In the genomic region with DNA sequence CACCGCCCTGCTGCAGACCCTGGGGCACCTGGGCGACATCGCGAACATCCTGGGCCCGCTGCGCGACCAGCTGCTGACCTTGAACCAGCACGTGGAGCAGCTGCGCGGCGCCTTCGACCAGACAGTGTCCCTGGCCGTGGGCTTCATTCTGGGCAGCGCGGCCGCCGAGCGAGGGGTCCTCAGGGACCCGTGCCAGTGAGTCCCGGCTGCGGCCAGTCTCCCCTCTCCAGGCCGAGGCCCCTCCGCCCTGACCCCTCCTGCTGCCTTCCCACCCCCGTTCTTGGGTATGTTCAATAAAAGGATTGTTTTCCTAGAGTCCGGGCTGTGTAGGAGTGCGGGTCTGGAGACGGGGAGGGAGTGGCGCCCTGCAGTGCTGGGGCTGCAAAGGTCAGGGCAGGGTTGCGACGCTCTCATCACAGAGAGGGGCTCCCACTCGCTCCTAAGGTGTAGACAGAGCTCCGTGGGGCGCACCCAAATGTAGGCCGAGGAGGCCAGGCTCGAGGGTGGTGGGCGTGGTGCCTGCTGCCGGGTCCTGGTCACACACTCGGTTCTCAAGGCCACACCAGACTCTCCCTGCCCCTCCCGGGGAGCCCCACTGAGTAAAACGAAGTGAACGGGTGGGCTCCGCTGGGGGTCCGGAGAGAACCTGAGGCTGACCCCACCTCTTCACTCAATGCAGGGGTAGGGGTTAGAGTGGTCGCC, we compare ENCODE assay signal across 22 cellular contexts. TPM values are rescaled to one million over a fixed set of nuclear protein-coding genes. Genes with fewer than 3 reads are reported as not detected.
A peak's percentile ranks its signal among the peaks of the same experiment; 100 is the strongest.
DNase-seq lines count a peak whose midpoint lies in the region; ATAC-seq and TF ChIP-seq lines count a peak whose summit lies in the region.
"Had no signal": no experiment of that assay in that cellular context is flagged by ENCODE, and none has a peak within 500 bp of the region (broad histone marks: within the 10 kb centered on the region; RNA-seq: fewer than 3 reads in every experiment).

No MANE protein-coding gene starts in this region.

- H3K4me3 ChIP-seq in HUES6 (ENCODE audit: low read depth, low read length) (peak overlapping the region; percentile 58), neuronal stem cell (ENCODE audit: low read length in 2 of 2) (peak overlapping the region in 1 of 2 donors; percentile 12), breast epithelium (peak overlapping the region in 1 of 3 donors; percentile 51)
- H3K4me3 ChIP-seq: mucosa of descending colon, upper lobe of right lung had no signal

- peaks cover 7% of the 10 kb centered on the region for H3K9me3 Mint-ChIP-seq in glutamatergic neuron (ENCODE audit: unreplicated experiment)
- H3K9me3 Mint-ChIP-seq: activated naive CD8-positive, alpha-beta T cell treated with anti-CD3 and anti-CD28 coated beads, Interleukin-2, amount 50 U/mL, for 24 hours; stimulated activated naive CD8-positive, alpha-beta T cell treated with anti-CD3 and anti-CD28 coated beads, Interleukin-15, Interleukin-2, amounts not matched to agents 100 ng/mL and 50 ng/mL, for 24 hours had no signal

- H3K27ac ChIP-seq in HUES6 (ENCODE audit: low read depth, low read length) (peak overlapping the region; percentile 64), neuronal stem cell (replicated peaks; ENCODE audit: low read length) (no peak overlapping the region), breast epithelium (no peak overlapping the region)
- H3K27ac ChIP-seq: RWPE1, upper lobe of right lung had no signal

- no peak overlapping the region for H2BK15ac ChIP-seq in neuronal stem cell (ENCODE audit: low read length)

- H3K4me1 ChIP-seq in ES-I3 (ENCODE audit: insufficient read depth, low read length) (peaks cover under 1% of the 10 kb centered on the region; the same call in 1 of the 2 replicates), HUES6 (ENCODE audit: control insufficient read depth, insufficient read depth, low read length) (peaks cover 34% of the 10 kb centered on the region), neuronal stem cell (ENCODE audit: control insufficient read depth in 2 of 2, insufficient read depth in 1 of 2, low read depth in 1 of 2, low read length in 2 of 2) (peaks cover 2% of the 10 kb centered on the region in 2 donors), breast epithelium (peaks cover 0 to 4% of the 10 kb centered on the region in 2 donors)

- peaks cover 2% of the 10 kb centered on the region for H3K4me1 Mint-ChIP-seq in glutamatergic neuron (ENCODE audit: low read depth, unreplicated experiment)

- H3K9ac ChIP-seq in ES-I3 (ENCODE audit: low read depth, low read length), result peak overlapping the region; percentile 45
- H3K9ac ChIP-seq in HUES6 (ENCODE audit: low read length), result peak overlapping the region; percentile 70
- no peak overlapping the region for H3K9ac ChIP-seq in neuronal stem cell (ENCODE audit: low read depth, low read length, poor library complexity)

- TF ChIP-seq CTCF in glutamatergic neuron (IDR thresholded peaks at IDR 0.05; ENCODE audit: partially characterized antibody, unreplicated experiment) (no peak), breast epithelium (IDR thresholded peaks at IDR 0.05) (no peak)

- intact Hi-C loops in breast epithelium (cut with DNase I; ENCODE audit: low total_unique reads), result no loop called here

- no peak for TF ChIP-seq POLR2A in breast epithelium (IDR thresholded peaks at IDR 0.05)

- no peak overlapping the region for H4K8ac ChIP-seq in neuronal stem cell (ENCODE audit: low read depth, low read length)

- peak overlapping the region; percentile 71 for H3K14ac ChIP-seq in neuronal stem cell (ENCODE audit: low read length)

- peak overlapping the region; percentile 93 for H3K23ac ChIP-seq in neuronal stem cell (ENCODE audit: low read depth, low read length, poor library complexity)

- no peak overlapping the region for H4K91ac ChIP-seq in neuronal stem cell (ENCODE audit: low read depth, low read length, poor library complexity)

- no peaks in the 10 kb centered on the region for H3K36me3 Mint-ChIP-seq in glutamatergic neuron (ENCODE audit: unreplicated experiment)

- H3K79me1 ChIP-seq in neuronal stem cell (ENCODE audit: low read depth, low read length), result no peaks in the 10 kb centered on the region

- H3K27me3 ChIP-seq in HUES6 (ENCODE audit: control insufficient read depth, insufficient read depth, low read length) (peaks cover 90% of the 10 kb centered on the region), neuronal stem cell (ENCODE audit: control insufficient read depth in 3 of 3, insufficient read depth in 3 of 3, low read depth in 1 of 3, low read length in 3 of 3) (peaks cover 24 to 86% (median 77%) of the 10 kb centered on the region in 3 experiments), breast epithelium (peaks cover under 1 to 92% of the 10 kb centered on the region in 2 donors)

- no peak overlapping the region for H3K4ac ChIP-seq in neuronal stem cell (ENCODE audit: low read length)

- H2AFZ ChIP-seq in neuronal stem cell (ENCODE audit: low read length), result no peak overlapping the region

- peak overlapping the region; percentile 64 for H3K18ac ChIP-seq in neuronal stem cell (ENCODE audit: low read length)

- peak overlapping the region; percentile 84 for H2BK12ac ChIP-seq in neuronal stem cell (ENCODE audit: low read length)

- no peak for ATAC-seq in HG03039 (IDR thresholded peaks at IDR 0.05; ENCODE audit: unreplicated experiment)
- ATAC-seq: activated naive CD8-positive, alpha-beta T cell treated with anti-CD3 and anti-CD28 coated beads, Interleukin-2, amount 50 U/mL, for 24 hours; sciatic nerve had no signal

- H3K4me2 ChIP-seq in neuronal stem cell (ENCODE audit: insufficient read depth, low read length, poor library complexity, severe bottlenecking), result no peak overlapping the region

- no peaks in the 10 kb centered on the region for H3K9me3 ChIP-seq in ES-I3 (ENCODE audit: control insufficient read depth, insufficient read depth, low read length)
- H3K9me3 ChIP-seq in HUES6 (ENCODE audit: control insufficient read depth, insufficient read depth, low read depth, low read length), result no peaks in the 10 kb centered on the region
- H3K9me3 ChIP-seq in neuronal stem cell (replicated peaks in 1 of 2; ENCODE audit: control insufficient read depth in 2 of 2, insufficient read depth in 1 of 2, low read depth in 1 of 2, low read length in 2 of 2), result peaks cover 0 to 11% of the 10 kb centered on the region in 2 donors
- no peaks in the 10 kb centered on the region for H3K9me3 ChIP-seq in breast epithelium
- H3K9me3 ChIP-seq: mucosa of descending colon, upper lobe of right lung had no signal

- no peaks in the 10 kb centered on the region for H3K36me3 ChIP-seq in ES-I3 (ENCODE audit: insufficient read depth, low read length)
- no peaks in the 10 kb centered on the region for H3K36me3 ChIP-seq in HUES6 (ENCODE audit: control insufficient read depth, insufficient read depth, low read length)
- no peaks in the 10 kb centered on the region for H3K36me3 ChIP-seq in neuronal stem cell (replicated peaks in 1 of 2; ENCODE audit: control insufficient read depth in 2 of 2, insufficient read depth in 2 of 2, low read length in 2 of 2)
- no peaks in the 10 kb centered on the region for H3K36me3 ChIP-seq in breast epithelium
- H3K36me3 ChIP-seq: upper lobe of right lung had no signal

- H2BK5ac ChIP-seq in neuronal stem cell (ENCODE audit: low read length), result no peak overlapping the region

- H2BK120ac ChIP-seq in neuronal stem cell (ENCODE audit: low read depth, low read length), result no peak overlapping the region

- H3K4me3 Mint-ChIP-seq in glutamatergic neuron (ENCODE audit: unreplicated experiment), result peak overlapping the region; percentile 25
- H3K4me3 Mint-ChIP-seq: activated naive CD8-positive, alpha-beta T cell treated with anti-CD3 and anti-CD28 coated beads, Interleukin-2, amount 50 U/mL, for 24 hours; stimulated activated naive CD8-positive, alpha-beta T cell treated with anti-CD3 and anti-CD28 coated beads, Interleukin-15, Interleukin-2, amounts not matched to agents 100 ng/mL and 50 ng/mL, for 24 hours had no signal

- peak overlapping the region; percentile 88 for H2AK5ac ChIP-seq in neuronal stem cell (ENCODE audit: low read depth, low read length)

- peaks cover 26% of the 10 kb centered on the region for H3K27me3 Mint-ChIP-seq in glutamatergic neuron (ENCODE audit: unreplicated experiment)

- peak; percentile 48 for DNase-seq in glutamatergic neuron
- DNase-seq in neuronal stem cell (ENCODE audit: low spot score), result no peak
- no peak for DNase-seq in activated effector memory CD4-positive, alpha-beta T cell treated with Interleukin-2 at 50 U/mL for 16 hours
- no peak for DNase-seq in breast epithelium (ENCODE audit: low spot score in 2 of 2)
- DNase-seq: activated naive CD8-positive, alpha-beta T cell treated with anti-CD3 and anti-CD28 coated beads, Interleukin-2, amount 50 U/mL, for 24 hours; activated T-cell treated with anti-CD3 and anti-CD28 coated beads, Interleukin-2, amount 50 U/mL, for 48 hours; Calu3; dermis blood vessel endothelial cell; EL; foreskin melanocyte; mucosa of descending colon; NCI-H524; upper lobe of right lung had no signal

- no peak overlapping the region for H3K27ac Mint-ChIP-seq in glutamatergic neuron (ENCODE audit: unreplicated experiment)
- H3K27ac Mint-ChIP-seq: activated naive CD8-positive, alpha-beta T cell treated with anti-CD3 and anti-CD28 coated beads, Interleukin-2, amount 50 U/mL, for 24 hours; stimulated activated naive CD8-positive, alpha-beta T cell treated with anti-CD3 and anti-CD28 coated beads, Interleukin-15, Interleukin-2, amounts not matched to agents 100 ng/mL and 50 ng/mL, for 24 hours had no signal

- no CpG with 5 or more reads among the region's 44 CpGs for WGBS in neuronal stem cell (ENCODE audit: extremely low coverage in 2 of 2, insufficient read length in 2 of 2, insufficient replicate concordance in 1 of 2), 2 donors

RNA-seq across cellular contexts. Expression of a gene that starts 1.4 kb away (rescaled TPM):
- total RNA-seq in glutamatergic neuron (ENCODE audit: unreplicated experiment), result 0.61 TPM
- polyA plus RNA-seq in neuronal stem cell (2013, experiment 1 of 2), result 0.35 TPM
- 0.33 TPM for polyA plus RNA-seq in neuronal stem cell (2013, experiment 2 of 2)
- total RNA-seq in breast epithelium, result not detected
- total RNA-seq: Calu3, dermis blood vessel endothelial cell, epithelial cell of proximal tubule, HT1080, mucosa of descending colon, omental fat pad, sciatic nerve, upper lobe of right lung had no signal

RNA-seq across cellular contexts. Expression of a gene that starts 6.3 kb away (rescaled TPM):
- total RNA-seq in glutamatergic neuron (ENCODE audit: unreplicated experiment) (1.6 TPM), breast epithelium (1 to 10 TPM in 1 of 3 donors, under 1 TPM in 2; 0.33 to 4.6 (median 0.73) TPM)
- 0.42 TPM for polyA plus RNA-seq in neuronal stem cell (2013, experiment 1 of 2)
- 0.35 TPM for polyA plus RNA-seq in neuronal stem cell (2013, experiment 2 of 2)
- total RNA-seq: Calu3, dermis blood vessel endothelial cell, epithelial cell of proximal tubule had no signal

RNA-seq across cellular contexts. Expression of a gene that starts 45.3 kb away (rescaled TPM):
- total RNA-seq in glutamatergic neuron (ENCODE audit: unreplicated experiment), result 5.4 TPM
- 1.1 TPM for polyA plus RNA-seq in neuronal stem cell (2013, experiment 1 of 2)
- polyA plus RNA-seq in neuronal stem cell (2013, experiment 2 of 2), result 1.3 TPM
- total RNA-seq in breast epithelium, result 1 to 10 TPM; 4.6 to 6.6 (median 5.0) TPM
